In genomic region chr5:14176888-14177287, GRCh38 we compare ENCODE assay signal across 21 cellular contexts.
"Had no signal": no experiment of that assay in that cellular context is flagged by ENCODE, and none has a peak within 500 bp of the region (broad histone marks: within the 10 kb centered on the region; RNA-seq: fewer than 3 reads in every experiment).

No MANE protein-coding gene starts in this region.

- ATAC-seq: activated CD8-positive, alpha-beta T cell treated with anti-CD3 and anti-CD28 coated beads, Interleukin-2, amount 10 ng/mL, durations not matched to agents 7 days and 5 days; activated naive CD8-positive, alpha-beta T cell treated with anti-CD3 and anti-CD28 coated beads, Interleukin-2, amount 50 U/mL, for 24 hours; activated T-cell treated with anti-CD3 and anti-CD28 coated beads, Interleukin-2, amount 50 U/mL, for 4 hours; foreskin keratinocyte; lower lobe of right lung; natural killer cell treated with Interleukin-12 subunit alpha and Interleukin-12 subunit beta and Interleukin-15 and Interleukin-18, amount 100 ng/mL, for 72 hours had no signal

- H3K9me3 ChIP-seq: colonic mucosa, lower lobe of right lung, neutrophil, sigmoid colon, tibial artery had no signal

- H3K27me3 ChIP-seq: brain microvascular endothelial cell, colonic mucosa, foreskin keratinocyte, hepatocyte, neutrophil, sigmoid colon, tibial artery had no signal

- H2AFZ ChIP-seq: hepatocyte had no signal

- DNase-seq: activated CD4-positive, alpha-beta T cell treated with anti-CD3 and anti-CD28 coated beads, Interleukin-2, amount 10 ng/mL, durations not matched to agents 7 days and 5 days; activated CD4-positive, CD25-positive, alpha-beta regulatory T cell; activated CD8-positive, alpha-beta T cell treated with anti-CD3 and anti-CD28 coated beads, Interleukin-2, amount 10 ng/mL, durations not matched to agents 7 days and 5 days; activated naive CD4-positive, alpha-beta T cell treated with anti-CD3 and anti-CD28 coated beads for 36 hours; activated naive CD8-positive, alpha-beta T cell treated with anti-CD3 and anti-CD28 coated beads, Interleukin-2, amount 50 U/mL, for 24 hours; activated T-cell treated with anti-CD3 and anti-CD28 coated beads, Interleukin-2, amount 50 U/mL, for 4 hours; anterior cingulate cortex; brain microvascular endothelial cell; colonic mucosa; foreskin keratinocyte; lower lobe of right lung; sigmoid colon; stimulated activated CD4-positive, alpha-beta T cell treated with anti-CD3 and anti-CD28 coated beads, Interleukin-12 subunit alpha, Interleukin-12 subunit beta, amount 100 ng/mL, for 4 hours; stimulated activated CD4-positive, alpha-beta T cell treated with anti-CD3 and anti-CD28 coated beads, Interleukin-1b, Interleukin-23, amount 100 ng/mL, for 48 hours; stimulated activated CD8-positive, alpha-beta memory T cell treated with anti-CD3 and anti-CD28 coated beads, Interleukin-4, amount 100 ng/mL, for 48 hours; stimulated activated naive CD4-positive, alpha-beta T cell treated with Interleukin-2 at 50 U/mL for 16 hours; substantia nigra; tibial artery had no signal

- H3K36me3 ChIP-seq: colonic mucosa, lower lobe of right lung, neutrophil, sigmoid colon, tibial artery had no signal

- H3K27ac ChIP-seq: colonic mucosa, foreskin keratinocyte, hepatocyte, lower lobe of right lung, neutrophil, tibial artery had no signal

- H3K4me2 ChIP-seq: hepatocyte had no signal

- H3K4me3 ChIP-seq: colonic mucosa, hepatocyte, lower lobe of right lung, sigmoid colon, tibial artery had no signal
